ENCODE assay signal across 27 cellular contexts in the genomic region with DNA sequence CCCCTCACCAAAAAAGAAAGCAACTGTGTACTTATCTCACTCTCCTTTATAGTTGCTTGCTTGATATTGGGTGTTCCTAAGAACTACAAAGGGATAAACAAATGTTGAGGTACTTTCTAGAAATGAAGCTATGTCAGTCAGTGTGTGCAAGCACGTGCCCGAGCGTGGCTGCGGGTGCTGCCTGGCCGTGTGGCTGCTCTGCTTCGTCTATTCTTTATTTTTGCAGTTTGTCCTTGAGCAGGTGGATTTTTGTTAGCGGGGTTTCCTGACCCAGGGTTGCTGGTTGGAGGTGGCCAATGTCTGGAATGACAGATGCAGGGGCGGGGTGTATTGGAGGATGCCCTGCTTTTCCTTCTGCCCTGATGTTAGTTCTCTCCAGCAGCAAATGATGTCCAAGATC.
"Had no signal": no experiment of that assay in that cellular context is flagged by ENCODE, and none has a peak within 500 bp of the region (broad histone marks: within the 10 kb centered on the region; RNA-seq: fewer than 3 reads in every experiment).

No MANE protein-coding gene starts in this region.

- H3K4me1 ChIP-seq: right lobe of liver, sigmoid colon, upper lobe of left lung, vagina had no signal

- H3K4me2 ChIP-seq: neural progenitor cell had no signal

- H3K36me3 Mint-ChIP-seq: naive thymus-derived CD4-positive, alpha-beta T cell; natural killer cell; neural progenitor cell; stimulated activated effector memory CD8-positive, alpha-beta T cell treated with anti-CD3 and anti-CD28 coated beads, Interleukin-12 subunit alpha, Interleukin-12 subunit beta, amount 100 ng/mL, for 72 hours; stimulated activated naive B cell treated with anti-CD40 and anti-IgM and Interleukin-4, amounts not matched to agents 10 μg/mL and 1 μg/mL and 100 μg/mL, for 72 hours had no signal

- H3K4me1 Mint-ChIP-seq: naive thymus-derived CD4-positive, alpha-beta T cell; natural killer cell had no signal

- H3K9me3 Mint-ChIP-seq: naive thymus-derived CD4-positive, alpha-beta T cell; natural killer cell; nephron; neural progenitor cell; stimulated activated effector memory CD8-positive, alpha-beta T cell treated with anti-CD3 and anti-CD28 coated beads, Interleukin-12 subunit alpha, Interleukin-12 subunit beta, amount 100 ng/mL, for 72 hours; stimulated activated naive B cell treated with anti-CD40 and anti-IgM and Interleukin-4, amounts not matched to agents 10 μg/mL and 1 μg/mL and 100 μg/mL, for 72 hours; stimulated activated naive CD8-positive, alpha-beta T cell treated with anti-CD3 and anti-CD28 coated beads, Interleukin-15, Interleukin-2, amounts not matched to agents 100 ng/mL and 50 ng/mL, for 24 hours had no signal

- FAIRE-seq: pancreas, small intestine, urothelium cell line had no signal

- H3K36me3 ChIP-seq: neural progenitor cell, pancreas, prostate gland, right lobe of liver, sigmoid colon, stomach, thoracic aorta, thyroid gland, tibial nerve, upper lobe of left lung, vagina had no signal

- H3K4me3 Mint-ChIP-seq: naive thymus-derived CD4-positive, alpha-beta T cell; natural killer cell; nephron; neural progenitor cell; stimulated activated effector memory CD8-positive, alpha-beta T cell treated with anti-CD3 and anti-CD28 coated beads, Interleukin-12 subunit alpha, Interleukin-12 subunit beta, amount 100 ng/mL, for 72 hours; stimulated activated naive B cell treated with anti-CD40 and anti-IgM and Interleukin-4, amounts not matched to agents 10 μg/mL and 1 μg/mL and 100 μg/mL, for 72 hours; stimulated activated naive CD8-positive, alpha-beta T cell treated with anti-CD3 and anti-CD28 coated beads, Interleukin-15, Interleukin-2, amounts not matched to agents 100 ng/mL and 50 ng/mL, for 24 hours had no signal

- H3K9ac ChIP-seq: neural progenitor cell had no signal

- H3K27ac ChIP-seq: neural progenitor cell, pancreas, prostate gland, right lobe of liver, sigmoid colon, stomach, thoracic aorta, thyroid gland, tibial nerve, upper lobe of left lung, vagina had no signal

- H3K4me3 ChIP-seq: neural progenitor cell, pancreas, prostate gland, right lobe of liver, sigmoid colon, stomach, thoracic aorta, thyroid gland, tibial nerve, upper lobe of left lung, vagina had no signal

- H2AFZ ChIP-seq: neural progenitor cell had no signal

- H3K9me3 ChIP-seq: pancreas, prostate gland, right lobe of liver, sigmoid colon, stomach, thoracic aorta, thyroid gland, upper lobe of left lung, vagina had no signal

- H3K27me3 ChIP-seq: neural progenitor cell, right lobe of liver, sigmoid colon, thyroid gland, upper lobe of left lung, vagina had no signal

- H3K27ac Mint-ChIP-seq: naive thymus-derived CD4-positive, alpha-beta T cell; natural killer cell; nephron; neural progenitor cell; stimulated activated effector memory CD8-positive, alpha-beta T cell treated with anti-CD3 and anti-CD28 coated beads, Interleukin-12 subunit alpha, Interleukin-12 subunit beta, amount 100 ng/mL, for 72 hours; stimulated activated naive B cell treated with anti-CD40 and anti-IgM and Interleukin-4, amounts not matched to agents 10 μg/mL and 1 μg/mL and 100 μg/mL, for 72 hours; stimulated activated naive CD8-positive, alpha-beta T cell treated with anti-CD3 and anti-CD28 coated beads, Interleukin-15, Interleukin-2, amounts not matched to agents 100 ng/mL and 50 ng/mL, for 24 hours had no signal

- DNase-seq: naive thymus-derived CD4-positive, alpha-beta T cell; natural killer cell; occipital lobe; pancreas; posterior cingulate gyrus; right cardiac atrium; right lobe of liver; sigmoid colon; small intestine; stimulated activated CD4-positive, alpha-beta T cell treated with anti-CD3 and anti-CD28 coated beads, Interleukin-15, amount 100 ng/mL, for 24 hours; stimulated activated CD4-positive, alpha-beta T cell treated with anti-CD3 and anti-CD28 coated beads, Interleukin-2, amount 100 ng/mL, for 48 hours; stimulated activated CD4-positive, alpha-beta T cell treated with anti-CD3 and anti-CD28 coated beads, Interleukin-4, amount 100 ng/mL, for 24 hours; stimulated activated naive B cell treated with anti-CD40 and anti-IgM and Interleukin-4, amounts not matched to agents 10 μg/mL and 1 μg/mL and 100 μg/mL, for 72 hours; stimulated activated naive CD4-positive, alpha-beta T cell treated with Interleukin-2 at 50 U/mL for 16 hours; stomach; thyroid gland; trophoblast cell; upper lobe of left lung had no signal
